Comparison of ENCODE assay signal across 1 cellular context in genomic region chr13:48303331-48304131, GRCh38.
A peak's percentile ranks its signal among the peaks of the same experiment; 100 is the strongest.
TF ChIP-seq lines count a peak whose summit lies in the region.

TSS of gene RB1 (plus strand) at chr13:48303751. CDS start at chr13:48303913, 162 bp downstream.

TF ChIP-seq in HepG2, 621 proteins besides CTCF, POLR2A, EP300 and RAD21 (continued from another document and continues in another):
- TF ChIP-seq HIC2 (CRISPR knock-in tag; IDR thresholded peaks at IDR 0.05; ENCODE audit: low read depth) (no peak), PCBP2 (optimal IDR thresholded peaks at IDR 0.05; ENCODE audit: low read depth, low read length, poor library complexity, severe bottlenecking) (no peak), ZNF124 (CRISPR knock-in tag; IDR thresholded peaks at IDR 0.05) (no peak; the same call in 1 of the 2 replicates), ZNF510 (CRISPR knock-in tag; IDR thresholded peaks at IDR 0.05; ENCODE audit: low read depth) (no peak), ZNF318 (CRISPR knock-in tag; IDR thresholded peaks at IDR 0.05) (no peak), WIZ (CRISPR knock-in tag; IDR thresholded peaks at IDR 0.05) (no peak), FOXK2 (IDR thresholded peaks at IDR 0.05) (no peak), KLF11 (CRISPR knock-in tag; IDR thresholded peaks at IDR 0.05) (no peak), ZNF629 (CRISPR knock-in tag; conservative IDR thresholded peaks at IDR 0.05) (no peak), PHF8 (CRISPR knock-in tag; IDR thresholded peaks at IDR 0.05) (peak; percentile 89), MIER2 (CRISPR knock-in tag; IDR thresholded peaks at IDR 0.05) (no peak), HNF4A (CRISPR knock-in tag; IDR thresholded peaks at IDR 0.05) (no peak), ZNF235 (CRISPR knock-in tag; IDR thresholded peaks at IDR 0.05; ENCODE audit: borderline replicate concordance) (peak; percentile 81), ZNF382 (CRISPR knock-in tag; IDR thresholded peaks at IDR 0.05; ENCODE audit: borderline replicate concordance) (no peak), BRCA1 (CRISPR knock-in tag; IDR thresholded peaks at IDR 0.05) (no peak), TEAD2 (CRISPR knock-in tag; IDR thresholded peaks at IDR 0.05) (no peak), ASH2L (IDR thresholded peaks at IDR 0.05; ENCODE audit: insufficient read length, low read depth, low read length) (peak; percentile 98), PHF20 (CRISPR knock-in tag; IDR thresholded peaks at IDR 0.05) (peak; percentile 70; the same call in 1 of the 2 replicates), ZNF329 (CRISPR knock-in tag; IDR thresholded peaks at IDR 0.05; ENCODE audit: low read depth) (no peak), MED13 (CRISPR knock-in tag; IDR thresholded peaks at IDR 0.05) (no peak), ZNF446 (CRISPR knock-in tag; IDR thresholded peaks at IDR 0.05) (peak; percentile 63; the same call in 1 of the 2 replicates), THYN1 (CRISPR knock-in tag; IDR thresholded peaks at IDR 0.05; ENCODE audit: borderline replicate concordance, low read depth) (no peak), KDM4B (CRISPR knock-in tag; IDR thresholded peaks at IDR 0.05) (peak; percentile 39; the same call in 1 of the 2 replicates), ZSCAN25 (CRISPR knock-in tag; IDR thresholded peaks at IDR 0.05) (no peak; the same call in 1 of the 2 replicates), ZNF101 (CRISPR knock-in tag; IDR thresholded peaks at IDR 0.05; ENCODE audit: borderline replicate concordance, low read depth) (no peak), NAIF1 (CRISPR knock-in tag; IDR thresholded peaks at IDR 0.05; ENCODE audit: borderline replicate concordance) (no peak), ZSCAN20 (CRISPR knock-in tag; IDR thresholded peaks at IDR 0.05; ENCODE audit: borderline replicate concordance) (0 out of 2 replicates have a peak, but pooled peaks have one; percentile 18)
- TF ChIP-seq, protein P1, sequence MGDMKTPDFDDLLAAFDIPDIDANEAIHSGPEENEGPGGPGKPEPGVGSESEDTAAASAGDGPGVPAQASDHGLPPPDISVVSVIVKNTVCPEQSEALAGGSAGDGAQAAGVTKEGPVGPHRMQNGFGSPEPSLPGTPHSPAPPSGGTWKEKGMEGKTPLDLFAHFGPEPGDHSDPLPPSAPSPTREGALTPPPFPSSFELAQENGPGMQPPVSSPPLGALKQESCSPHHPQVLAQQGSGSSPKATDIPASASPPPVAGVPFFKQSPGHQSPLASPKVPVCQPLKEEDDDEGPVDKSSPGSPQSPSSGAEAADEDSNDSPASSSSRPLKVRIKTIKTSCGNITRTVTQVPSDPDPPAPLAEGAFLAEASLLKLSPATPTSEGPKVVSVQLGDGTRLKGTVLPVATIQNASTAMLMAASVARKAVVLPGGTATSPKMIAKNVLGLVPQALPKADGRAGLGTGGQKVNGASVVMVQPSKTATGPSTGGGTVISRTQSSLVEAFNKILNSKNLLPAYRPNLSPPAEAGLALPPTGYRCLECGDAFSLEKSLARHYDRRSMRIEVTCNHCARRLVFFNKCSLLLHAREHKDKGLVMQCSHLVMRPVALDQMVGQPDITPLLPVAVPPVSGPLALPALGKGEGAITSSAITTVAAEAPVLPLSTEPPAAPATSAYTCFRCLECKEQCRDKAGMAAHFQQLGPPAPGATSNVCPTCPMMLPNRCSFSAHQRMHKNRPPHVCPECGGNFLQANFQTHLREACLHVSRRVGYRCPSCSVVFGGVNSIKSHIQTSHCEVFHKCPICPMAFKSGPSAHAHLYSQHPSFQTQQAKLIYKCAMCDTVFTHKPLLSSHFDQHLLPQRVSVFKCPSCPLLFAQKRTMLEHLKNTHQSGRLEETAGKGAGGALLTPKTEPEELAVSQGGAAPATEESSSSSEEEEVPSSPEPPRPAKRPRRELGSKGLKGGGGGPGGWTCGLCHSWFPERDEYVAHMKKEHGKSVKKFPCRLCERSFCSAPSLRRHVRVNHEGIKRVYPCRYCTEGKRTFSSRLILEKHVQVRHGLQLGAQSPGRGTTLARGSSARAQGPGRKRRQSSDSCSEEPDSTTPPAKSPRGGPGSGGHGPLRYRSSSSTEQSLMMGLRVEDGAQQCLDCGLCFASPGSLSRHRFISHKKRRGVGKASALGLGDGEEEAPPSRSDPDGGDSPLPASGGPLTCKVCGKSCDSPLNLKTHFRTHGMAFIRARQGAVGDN (CRISPR knock-in tag; IDR thresholded peaks at IDR 0.05) = peak; percentile 93
- TF ChIP-seq, protein P2, sequence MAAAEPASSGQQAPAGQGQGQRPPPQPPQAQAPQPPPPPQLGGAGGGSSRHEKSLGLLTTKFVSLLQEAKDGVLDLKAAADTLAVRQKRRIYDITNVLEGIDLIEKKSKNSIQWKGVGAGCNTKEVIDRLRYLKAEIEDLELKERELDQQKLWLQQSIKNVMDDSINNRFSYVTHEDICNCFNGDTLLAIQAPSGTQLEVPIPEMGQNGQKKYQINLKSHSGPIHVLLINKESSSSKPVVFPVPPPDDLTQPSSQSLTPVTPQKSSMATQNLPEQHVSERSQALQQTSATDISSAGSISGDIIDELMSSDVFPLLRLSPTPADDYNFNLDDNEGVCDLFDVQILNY (CRISPR knock-in tag; conservative IDR thresholded peaks at IDR 0.05) = peak; percentile 90
- TF ChIP-seq, protein P3, sequence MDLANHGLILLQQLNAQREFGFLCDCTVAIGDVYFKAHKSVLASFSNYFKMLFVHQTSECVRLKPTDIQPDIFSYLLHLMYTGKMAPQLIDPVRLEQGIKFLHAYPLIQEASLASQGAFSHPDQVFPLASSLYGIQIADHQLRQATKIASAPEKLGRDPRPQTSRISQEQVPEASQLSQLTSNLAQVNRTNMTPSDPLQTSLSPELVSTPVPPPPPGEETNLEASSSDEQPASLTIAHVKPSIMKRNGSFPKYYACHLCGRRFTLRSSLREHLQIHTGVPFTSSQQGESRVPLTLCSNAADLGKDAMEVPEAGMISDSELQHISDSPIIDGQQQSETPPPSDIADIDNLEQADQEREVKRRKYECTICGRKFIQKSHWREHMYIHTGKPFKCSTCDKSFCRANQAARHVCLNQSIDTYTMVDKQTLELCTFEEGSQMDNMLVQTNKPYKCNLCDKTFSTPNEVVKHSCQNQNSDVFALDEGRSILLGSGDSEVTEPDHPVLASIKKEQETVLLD (CRISPR knock-in tag; IDR thresholded peaks at IDR 0.05; ENCODE audit: low read depth) = peak; percentile 85
- TF ChIP-seq, protein P4, sequence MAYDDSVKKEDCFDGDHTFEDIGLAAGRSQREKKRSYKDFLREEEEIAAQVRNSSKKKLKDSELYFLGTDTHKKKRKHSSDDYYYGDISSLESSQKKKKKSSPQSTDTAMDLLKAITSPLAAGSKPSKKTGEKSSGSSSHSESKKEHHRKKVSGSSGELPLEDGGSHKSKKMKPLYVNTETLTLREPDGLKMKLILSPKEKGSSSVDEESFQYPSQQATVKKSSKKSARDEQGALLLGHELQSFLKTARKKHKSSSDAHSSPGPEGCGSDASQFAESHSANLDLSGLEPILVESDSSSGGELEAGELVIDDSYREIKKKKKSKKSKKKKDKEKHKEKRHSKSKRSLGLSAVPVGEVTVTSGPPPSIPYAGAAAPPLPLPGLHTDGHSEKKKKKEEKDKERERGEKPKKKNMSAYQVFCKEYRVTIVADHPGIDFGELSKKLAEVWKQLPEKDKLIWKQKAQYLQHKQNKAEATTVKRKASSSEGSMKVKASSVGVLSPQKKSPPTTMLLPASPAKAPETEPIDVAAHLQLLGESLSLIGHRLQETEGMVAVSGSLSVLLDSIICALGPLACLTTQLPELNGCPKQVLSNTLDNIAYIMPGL (CRISPR knock-in tag; IDR thresholded peaks at IDR 0.05; ENCODE audit: borderline replicate concordance in 1 of 2, low read depth in 1 of 2) = peak; percentile 72 to 74; a peak in 3 of 4 replicates
- TF ChIP-seq, protein P5, sequence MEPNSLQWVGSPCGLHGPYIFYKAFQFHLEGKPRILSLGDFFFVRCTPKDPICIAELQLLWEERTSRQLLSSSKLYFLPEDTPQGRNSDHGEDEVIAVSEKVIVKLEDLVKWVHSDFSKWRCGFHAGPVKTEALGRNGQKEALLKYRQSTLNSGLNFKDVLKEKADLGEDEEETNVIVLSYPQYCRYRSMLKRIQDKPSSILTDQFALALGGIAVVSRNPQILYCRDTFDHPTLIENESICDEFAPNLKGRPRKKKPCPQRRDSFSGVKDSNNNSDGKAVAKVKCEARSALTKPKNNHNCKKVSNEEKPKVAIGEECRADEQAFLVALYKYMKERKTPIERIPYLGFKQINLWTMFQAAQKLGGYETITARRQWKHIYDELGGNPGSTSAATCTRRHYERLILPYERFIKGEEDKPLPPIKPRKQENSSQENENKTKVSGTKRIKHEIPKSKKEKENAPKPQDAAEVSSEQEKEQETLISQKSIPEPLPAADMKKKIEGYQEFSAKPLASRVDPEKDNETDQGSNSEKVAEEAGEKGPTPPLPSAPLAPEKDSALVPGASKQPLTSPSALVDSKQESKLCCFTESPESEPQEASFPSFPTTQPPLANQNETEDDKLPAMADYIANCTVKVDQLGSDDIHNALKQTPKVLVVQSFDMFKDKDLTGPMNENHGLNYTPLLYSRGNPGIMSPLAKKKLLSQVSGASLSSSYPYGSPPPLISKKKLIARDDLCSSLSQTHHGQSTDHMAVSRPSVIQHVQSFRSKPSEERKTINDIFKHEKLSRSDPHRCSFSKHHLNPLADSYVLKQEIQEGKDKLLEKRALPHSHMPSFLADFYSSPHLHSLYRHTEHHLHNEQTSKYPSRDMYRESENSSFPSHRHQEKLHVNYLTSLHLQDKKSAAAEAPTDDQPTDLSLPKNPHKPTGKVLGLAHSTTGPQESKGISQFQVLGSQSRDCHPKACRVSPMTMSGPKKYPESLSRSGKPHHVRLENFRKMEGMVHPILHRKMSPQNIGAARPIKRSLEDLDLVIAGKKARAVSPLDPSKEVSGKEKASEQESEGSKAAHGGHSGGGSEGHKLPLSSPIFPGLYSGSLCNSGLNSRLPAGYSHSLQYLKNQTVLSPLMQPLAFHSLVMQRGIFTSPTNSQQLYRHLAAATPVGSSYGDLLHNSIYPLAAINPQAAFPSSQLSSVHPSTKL (CRISPR knock-in tag; IDR thresholded peaks at IDR 0.05) = peak; percentile 48; the same call in 1 of the 2 replicates
